26 cellular contexts compared by ENCODE assay signal in genomic region chr10:103038570-103038969, GRCh38.
A peak's percentile ranks its signal among the peaks of the same experiment; 100 is the strongest.
DNase-seq lines count a peak whose midpoint lies in the region; ATAC-seq and TF ChIP-seq lines count a peak whose summit lies in the region.
"Had no signal": no experiment of that assay in that cellular context is flagged by ENCODE, and none has a peak within 500 bp of the region (broad histone marks: within the 10 kb centered on the region; RNA-seq: fewer than 3 reads in every experiment).

No MANE protein-coding gene starts in this region.

- H3K27ac Mint-ChIP-seq in neural crest cell (ENCODE audit: unreplicated experiment) = peak overlapping the region; percentile 64
- H3K27ac Mint-ChIP-seq in activated T-helper 1 cell treated with anti-CD3 and anti-CD28 coated beads, Interleukin-12 subunit alpha, Interleukin-12 subunit beta, Interleukin-2, Interleukin-4 antibody, amounts not matched to agents 30 ng/mL and 10 ng/mL and 1 ng/mL, durations not matched to agents 14 hours and 24 hours and 36 hours = no peak overlapping the region
- H3K27ac Mint-ChIP-seq: H9 had no signal

- no peak for TF ChIP-seq CTCF in cardiac muscle cell (IDR thresholded peaks at IDR 0.05; ENCODE audit: low read depth, low read length)
- TF ChIP-seq CTCF in coronary artery (IDR thresholded peaks at IDR 0.05) = no peak
- TF ChIP-seq CTCF in neural crest cell (conservative IDR thresholded peaks at IDR 0.05) = no peak

- no peak overlapping the region for H3K4me3 ChIP-seq in cardiac muscle cell
- H3K4me3 ChIP-seq in coronary artery = no peak overlapping the region
- H3K4me3 ChIP-seq: GM23248 had no signal

- no peak for ATAC-seq in left cardiac atrium
- ATAC-seq in HG03439 (IDR thresholded peaks at IDR 0.05; ENCODE audit: unreplicated experiment) = no peak
- ATAC-seq: PC-3, SK-N-SH treated with all-trans-retinoic acid at 6 μM for 48 hours had no signal

- intact Hi-C loops in left cardiac atrium (cut with DNase I) = no loop called here
- intact Hi-C loops in activated T-helper 1 cell treated with anti-CD3 and anti-CD28 coated beads, Interleukin-12 subunit alpha, Interleukin-12 subunit beta, Interleukin-2, Interleukin-4 antibody, amounts not matched to agents 30 ng/mL and 10 ng/mL and 1 ng/mL, durations not matched to agents 14 hours and 24 hours and 36 hours (cut with micrococcal nuclease) = no loop called here

- peaks cover 22% of the 10 kb centered on the region for H3K4me1 Mint-ChIP-seq in neural crest cell
- no peaks in the 10 kb centered on the region for H3K4me1 Mint-ChIP-seq in activated T-helper 1 cell treated with anti-CD3 and anti-CD28 coated beads, Interleukin-12 subunit alpha, Interleukin-12 subunit beta, Interleukin-2, Interleukin-4 antibody, amounts not matched to agents 30 ng/mL and 10 ng/mL and 1 ng/mL, durations not matched to agents 14 hours and 24 hours and 36 hours (ENCODE audit: low read depth)

- H3K27me3 Mint-ChIP-seq in neural crest cell (ENCODE audit: low read depth) = no peaks in the 10 kb centered on the region
- H3K27me3 Mint-ChIP-seq in activated T-helper 1 cell treated with anti-CD3 and anti-CD28 coated beads, Interleukin-12 subunit alpha, Interleukin-12 subunit beta, Interleukin-2, Interleukin-4 antibody, amounts not matched to agents 30 ng/mL and 10 ng/mL and 1 ng/mL, durations not matched to agents 14 hours and 24 hours and 36 hours (ENCODE audit: insufficient read depth) = no peaks in the 10 kb centered on the region

- H3K9me3 ChIP-seq in cardiac muscle cell (ENCODE audit: low read depth) = no peaks in the 10 kb centered on the region

- H3K9me3 Mint-ChIP-seq in neural crest cell = no peaks in the 10 kb centered on the region
- H3K9me3 Mint-ChIP-seq in activated T-helper 1 cell treated with anti-CD3 and anti-CD28 coated beads, Interleukin-12 subunit alpha, Interleukin-12 subunit beta, Interleukin-2, Interleukin-4 antibody, amounts not matched to agents 30 ng/mL and 10 ng/mL and 1 ng/mL, durations not matched to agents 14 hours and 24 hours and 36 hours = no peaks in the 10 kb centered on the region
- H3K9me3 Mint-ChIP-seq: H9 had no signal

- no peaks in the 10 kb centered on the region for H3K36me3 Mint-ChIP-seq in neural crest cell (ENCODE audit: low read depth)
- no peaks in the 10 kb centered on the region for H3K36me3 Mint-ChIP-seq in activated T-helper 1 cell treated with anti-CD3 and anti-CD28 coated beads, Interleukin-12 subunit alpha, Interleukin-12 subunit beta, Interleukin-2, Interleukin-4 antibody, amounts not matched to agents 30 ng/mL and 10 ng/mL and 1 ng/mL, durations not matched to agents 14 hours and 24 hours and 36 hours (ENCODE audit: low read depth)

- no peak overlapping the region for H3K4me3 Mint-ChIP-seq in neural crest cell
- no peak overlapping the region for H3K4me3 Mint-ChIP-seq in activated T-helper 1 cell treated with anti-CD3 and anti-CD28 coated beads, Interleukin-12 subunit alpha, Interleukin-12 subunit beta, Interleukin-2, Interleukin-4 antibody, amounts not matched to agents 30 ng/mL and 10 ng/mL and 1 ng/mL, durations not matched to agents 14 hours and 24 hours and 36 hours
- H3K4me3 Mint-ChIP-seq: H9 had no signal

- H3K27ac ChIP-seq in cardiac muscle cell (peak overlapping the region; percentile 63), coronary artery (peak overlapping the region; percentile 35 to 72)
- H3K27ac ChIP-seq: 22Rv1, GM23248, HL-60 had no signal

- DNase-seq in cardiac muscle cell (ENCODE audit: low read depth in 1 of 2, low spot score in 1 of 2) (no peak), left cardiac atrium (no peak), coronary artery (ENCODE audit: low spot score) (no peak), neural crest cell (ENCODE audit: low read depth, low spot score) (no peak), EL (no peak), KG1 (lab: John Stamatoyannopoulos, UW) (no peak)
- no peak for DNase-seq in activated T-helper 1 cell treated with anti-CD3 and anti-CD28 coated beads, Interleukin-12 subunit alpha, Interleukin-12 subunit beta, Interleukin-2, Interleukin-4 antibody, amounts not matched to agents 30 ng/mL and 10 ng/mL and 1 ng/mL, durations not matched to agents 14 hours and 24 hours and 36 hours (ENCODE audit: low spot score)
- DNase-seq: Calu3; DND-41; GM23248; H9; Kasumi-1; MV-4-11; NCI-H1105; NCI-H1436 treated with DMSO at 0.1 percent for 48 hours; NCI-H187 treated with DMSO at 0.1 percent for 48 hours; NCI-H2107; NCI-H446; NCI-H524 treated with DMSO at 0.1 percent for 48 hours; NCI-H774; NK-92 treated with Interleukin-12 subunit alpha and Interleukin-12 subunit beta, amount 100 ng/mL, for 24 hours; PC-3 had no signal

- no peaks in the 10 kb centered on the region for H3K36me3 ChIP-seq in cardiac muscle cell

- no peaks in the 10 kb centered on the region for H3K27me3 ChIP-seq in cardiac muscle cell

- peaks cover 43% of the 10 kb centered on the region for H3K4me1 ChIP-seq in cardiac muscle cell (ENCODE audit: low read depth)
